ENCODE assay signal across 9 cellular contexts in genomic region chr4:122542411-122543236, GRCh38.
DNase-seq lines count a peak whose midpoint lies in the region; ATAC-seq, FAIRE-seq and TF ChIP-seq lines count a peak whose summit lies in the region.
"Had no signal": no experiment of that assay in that cellular context is flagged by ENCODE, and none has a peak within 500 bp of the region (broad histone marks: within the 10 kb centered on the region; RNA-seq: fewer than 3 reads in every experiment).

No MANE protein-coding gene starts in this region.

- no peak overlapping the region for H3K4me3 Mint-ChIP-seq in effector memory CD8-positive, alpha-beta T cell

- H3K4me1 Mint-ChIP-seq in effector memory CD8-positive, alpha-beta T cell (ENCODE audit: low read depth in 2 of 2), result peaks cover 12 to 16% of the 10 kb centered on the region in 2 donors

- 44 to 50% methylated on average over 3 of the region's 3 CpGs for WGBS in sigmoid colon, 2 donors

- H3K36me3 Mint-ChIP-seq in effector memory CD8-positive, alpha-beta T cell (ENCODE audit: insufficient read depth), result no peaks in the 10 kb centered on the region

- H3K9me3 ChIP-seq in sigmoid colon, result peaks cover 0 to 3% (median 0%) of the 10 kb centered on the region in 4 donors

- H3K4me3 ChIP-seq in sigmoid colon (no peak overlapping the region), coronary artery (no peak overlapping the region)

- TF ChIP-seq CTCF in sigmoid colon (IDR thresholded peaks at IDR 0.05) (no peak), coronary artery (IDR thresholded peaks at IDR 0.05) (no peak)

- ATAC-seq in GM19467 (IDR thresholded peaks at IDR 0.05; ENCODE audit: unreplicated experiment), result peak; percentile 69
- peak; percentile 97 for ATAC-seq in HG03378 (IDR thresholded peaks at IDR 0.05; ENCODE audit: unreplicated experiment)
- ATAC-seq in effector memory CD8-positive, alpha-beta T cell (replicated peaks), result peak; percentile 16

- H3K27ac Mint-ChIP-seq in effector memory CD8-positive, alpha-beta T cell, result peak overlapping the region in 1 of 2 donors; percentile 25

- no peak for TF ChIP-seq EP300 in sigmoid colon (IDR thresholded peaks at IDR 0.05)

- no peaks in the 10 kb centered on the region for H3K9me3 Mint-ChIP-seq in effector memory CD8-positive, alpha-beta T cell

- no peaks in the 10 kb centered on the region for H3K36me3 ChIP-seq in sigmoid colon

- no peaks in the 10 kb centered on the region for H3K27me3 Mint-ChIP-seq in effector memory CD8-positive, alpha-beta T cell

- peak; percentile 23 for DNase-seq in GM04504 (ENCODE audit: low read depth)
- DNase-seq in effector memory CD8-positive, alpha-beta T cell, result no peak
- no peak for DNase-seq in sigmoid colon
- no peak for DNase-seq in coronary artery (ENCODE audit: low spot score)
- no peak for DNase-seq in HTR-8/SVneo (ENCODE audit: insufficient read length, low spot score)
- DNase-seq in NCI-H345 (lab: John Stamatoyannopoulos, UW), result no peak

- no peak for TF ChIP-seq POLR2A in sigmoid colon (IDR thresholded peaks at IDR 0.05)

- FAIRE-seq in HTR-8/SVneo (lab: Jason Lieb, UNC), result no peak

- H3K27ac ChIP-seq in sigmoid colon (no peak overlapping the region), coronary artery (no peak overlapping the region)
- H3K27ac ChIP-seq: VCaP had no signal

- H3K27me3 ChIP-seq in sigmoid colon, result no peaks in the 10 kb centered on the region

- intact Hi-C loops in sigmoid colon (cut with DNase I), result no loop called here

- H3K4me1 ChIP-seq in sigmoid colon, result no peaks in the 10 kb centered on the region

Comparison
In these comparisons a context has a peak if more than half of its experiments do, and no peak if none do; other contexts are left out.
1. ATAC-seq: peak in every context shown above with its lines; median percentile 97 in HG03378; 69 in GM19467; 16 in effector memory CD8-positive, alpha-beta T cell.